Comparison of ENCODE assay signal across 22 cellular contexts in genomic region chr16:306911-307370, GRCh38. TPM values are rescaled to one million over a fixed set of nuclear protein-coding genes. Genes with fewer than 3 reads are reported as not detected.
DNase-seq lines count a peak whose midpoint lies in the region; ATAC-seq, FAIRE-seq and TF ChIP-seq lines count a peak whose summit lies in the region.
"Had no signal": no experiment of that assay in that cellular context is flagged by ENCODE, and none has a peak within 500 bp of the region (broad histone marks: within the 10 kb centered on the region; RNA-seq: fewer than 3 reads in every experiment).

No MANE protein-coding gene starts in this region.

- H3K4me1 Mint-ChIP-seq in immature natural killer cell: peaks cover 61 to 64% of the 10 kb centered on the region in 2 donors
- H3K4me1 Mint-ChIP-seq: activated T-helper 17 cell treated with anti-CD3 and anti-CD28 coated beads, Interleukin-2, amount 50 U/mL, for 72 hours had no signal

- H3K27ac ChIP-seq in HepG2 (ENCODE audit: extremely low read length, insufficient read depth, low read length) (no peak overlapping the region), right lobe of liver (no peak overlapping the region), gastroesophageal sphincter (no peak overlapping the region)
- H3K27ac ChIP-seq: left lung, neutrophil, thoracic aorta had no signal

- H3K4me1 ChIP-seq in HepG2 (ENCODE audit: insufficient read depth, low read length) (no peaks in the 10 kb centered on the region), right lobe of liver (no peaks in the 10 kb centered on the region), gastroesophageal sphincter (no peaks in the 10 kb centered on the region)
- H3K4me1 ChIP-seq: HAP-1, left lung, Peyer's patch had no signal

- CTCF ChIA-PET in HepG2 (lab: Yijun Ruan, JAX; ENCODE audit: low intra/inter-chr PET ratio, low total read pairs): no interaction called here

- TF ChIP-seq EP300 in HepG2 (IDR thresholded peaks at IDR 0.05; ENCODE audit: low read depth in 2 of 2, low read length in 2 of 2) (no peak), HepG2 (CRISPR knock-in tag; IDR thresholded peaks at IDR 0.05; ENCODE audit: borderline replicate concordance) (no peak), gastroesophageal sphincter (IDR thresholded peaks at IDR 0.05) (no peak)

- TF ChIP-seq POLR2A in HepG2 (IDR thresholded peaks at IDR 0.05; ENCODE audit: insufficient read depth in 1 of 2, low read depth in 2 of 2, low read length in 2 of 2): no peak
- TF ChIP-seq POLR2A in right lobe of liver (IDR thresholded peaks at IDR 0.05): no peak
- no peak for TF ChIP-seq POLR2A in gastroesophageal sphincter (IDR thresholded peaks at IDR 0.05)

- FAIRE-seq in HepG2 (lab: Jason Lieb, UNC) (no peak), D721Med (lab: Jason Lieb, UNC) (no peak)

- peaks cover 9 to 13% (median 12%) of the 10 kb centered on the region in 3 donors for H3K36me3 Mint-ChIP-seq in immature natural killer cell

- H3K9me3 Mint-ChIP-seq in immature natural killer cell: no peaks in the 10 kb centered on the region
- H3K9me3 Mint-ChIP-seq: activated T-helper 17 cell treated with anti-CD3 and anti-CD28 coated beads, Interleukin-2, amount 50 U/mL, for 72 hours; CD4-positive, alpha-beta memory T cell had no signal

- no peak for TF ChIP-seq RAD21 in HepG2 (CRISPR knock-in tag; IDR thresholded peaks at IDR 0.05)

- H3K36me3 ChIP-seq in HepG2 (replicated peaks in 1 of 2; ENCODE audit: control insufficient read depth in 1 of 2, insufficient read depth in 2 of 2, low read length in 2 of 2) (peaks cover 15 to 66% of the 10 kb centered on the region in 2 experiments), right lobe of liver (peaks cover 0 to 8% (median 0%) of the 10 kb centered on the region in 4 donors), gastroesophageal sphincter (peaks cover 0 to 85% of the 10 kb centered on the region in 2 donors)

- peaks cover 7% of the 10 kb centered on the region; the same call in 1 of the 2 replicates for H4K20me1 ChIP-seq in HepG2 (ENCODE audit: insufficient read depth, low read length)

- WGBS in HepG2 (ENCODE audit: low lambda C conversion rate): over 99% methylated on average over 13 of the region's 17 CpGs
- 90% methylated on average over 9 of the region's 17 CpGs for WGBS in right lobe of liver (ENCODE audit: insufficient coverage, low coverage, low lambda C conversion rate, missing lambda C conversion rate)
- 82 to 90% methylated on average over 3 to 6 of the region's 17 CpGs for WGBS in gastroesophageal sphincter (ENCODE audit: low coverage in 1 of 2), 2 donors

- no peak for TF ChIP-seq CTCF in HepG2 (CRISPR knock-in tag; IDR thresholded peaks at IDR 0.05)
- TF ChIP-seq CTCF in right lobe of liver (IDR thresholded peaks at IDR 0.05): no peak
- no peak for TF ChIP-seq CTCF in D721Med (IDR thresholded peaks at IDR 0.05; ENCODE audit: insufficient read depth, missing control alignments)
- no peak for TF ChIP-seq CTCF in gastroesophageal sphincter (IDR thresholded peaks at IDR 0.05)

- H3K9ac ChIP-seq in HepG2 (ENCODE audit: insufficient read depth, low read depth, low read length): no peak overlapping the region

- H3K79me2 ChIP-seq in HepG2 (ENCODE audit: insufficient read depth, low read length): peaks cover 2% of the 10 kb centered on the region

- DNase-seq in HepG2 (ENCODE audit: low spot score): no peak
- DNase-seq in right lobe of liver: no peak
- DNase-seq in RPMI8226: peak; percentile 96
- no peak for DNase-seq in immature natural killer cell
- DNase-seq in D721Med (ENCODE audit: insufficient read length, low spot score): no peak
- no peak for DNase-seq in Kasumi-1 (lab: John Stamatoyannopoulos, UW)
- DNase-seq in KBM-7: no peak
- DNase-seq: activated CD4-positive, alpha-beta T cell treated with anti-CD3 and anti-CD28 coated beads for 1 hour; activated CD8-positive, alpha-beta memory T cell treated with anti-CD3 and anti-CD28 coated beads, Interleukin-2, amount 10 ng/mL, durations not matched to agents 7 days and 5 days; CD4-positive, alpha-beta memory T cell; esophagus squamous epithelium; IMR-90; mucosa of descending colon; stimulated activated CD8-positive, alpha-beta memory T cell treated with anti-CD3 and anti-CD28 coated beads, Interleukin-4, amount 100 ng/mL, for 48 hours had no signal

- H2AFZ ChIP-seq in HepG2 (ENCODE audit: low read length): no peak overlapping the region

- no TSS peak for BruUV-seq in HepG2 (replicated peaks; lab: Mats Ljungman, UMichigan)

- no peak overlapping the region for H3K4me2 ChIP-seq in HepG2 (ENCODE audit: low read depth, low read length)

- H3K27me3 Mint-ChIP-seq in immature natural killer cell (ENCODE audit: low read depth in 3 of 3): peaks cover 18 to 32% (median 23%) of the 10 kb centered on the region in 3 donors
- H3K27me3 Mint-ChIP-seq: activated CD8-positive, alpha-beta memory T cell treated with anti-CD3 and anti-CD28 coated beads, Interleukin-2, amount 10 ng/mL, durations not matched to agents 7 days and 5 days; activated T-helper 17 cell treated with anti-CD3 and anti-CD28 coated beads, Interleukin-2, amount 50 U/mL, for 72 hours; CD4-positive, alpha-beta memory T cell had no signal

- H3K4me3 ChIP-seq in HepG2 (replicated peaks in 1 of 3; ENCODE audit: insufficient read depth in 1 of 3, low read depth in 2 of 3, low read length in 3 of 3) (no peak overlapping the region), right lobe of liver (no peak overlapping the region), gastroesophageal sphincter (no peak overlapping the region)
- H3K4me3 ChIP-seq: esophagus squamous epithelium, HAP-1, left lung, mucosa of descending colon, Peyer's patch, thoracic aorta had no signal

- H3K27me3 ChIP-seq in HepG2 (ENCODE audit: control insufficient read depth in 1 of 2, insufficient read depth in 2 of 2, low read length in 2 of 2) (no peaks in the 10 kb centered on the region), right lobe of liver (no peaks in the 10 kb centered on the region), gastroesophageal sphincter (no peaks in the 10 kb centered on the region)
- H3K27me3 ChIP-seq: esophagus squamous epithelium, left lung, neutrophil, Peyer's patch had no signal

- H3K27ac Mint-ChIP-seq in immature natural killer cell: peak overlapping the region; percentile 88 to 99 (median 96)
- H3K27ac Mint-ChIP-seq: activated CD8-positive, alpha-beta memory T cell treated with anti-CD3 and anti-CD28 coated beads, Interleukin-2, amount 10 ng/mL, durations not matched to agents 7 days and 5 days; activated T-helper 17 cell treated with anti-CD3 and anti-CD28 coated beads, Interleukin-2, amount 50 U/mL, for 72 hours had no signal

- H3K4me3 Mint-ChIP-seq in immature natural killer cell: peak overlapping the region; percentile 65 to 80 (median 71)
- H3K4me3 Mint-ChIP-seq: activated CD8-positive, alpha-beta memory T cell treated with anti-CD3 and anti-CD28 coated beads, Interleukin-2, amount 10 ng/mL, durations not matched to agents 7 days and 5 days; activated T-helper 17 cell treated with anti-CD3 and anti-CD28 coated beads, Interleukin-2, amount 50 U/mL, for 72 hours; CD4-positive, alpha-beta memory T cell had no signal

- POLR2A ChIA-PET in HepG2 (lab: Yijun Ruan, JAX): no interaction called here

- in situ Hi-C loops in HepG2 (cut with HindIII; ENCODE audit: extremely low pct_ligation_motif_present, low pct_unique_long_range_greater_than_20kb): no loop called here
- in situ Hi-C loops in KBM-7 (cut with MboI; ENCODE audit: low pct_unique_long_range_greater_than_20kb, low sequenced_read_pairs): no loop called here

- ATAC-seq in HepG2: no peak
- no peak for ATAC-seq in right lobe of liver
- no peak for ATAC-seq in gastroesophageal sphincter
- ATAC-seq: activated CD8-positive, alpha-beta memory T cell treated with anti-CD3 and anti-CD28 coated beads, Interleukin-2, amount 10 ng/mL, durations not matched to agents 7 days and 5 days; activated T-helper 17 cell treated with anti-CD3 and anti-CD28 coated beads, Interleukin-2, amount 50 U/mL, for 72 hours; left lung; mucosa of descending colon had no signal

- intact Hi-C loops in HepG2 (cut with micrococcal nuclease; ENCODE audit: unreplicated experiment) (no loop called here), right lobe of liver (cut with DNase I) (no loop called here)

- no peaks in the 10 kb centered on the region for H3K9me3 ChIP-seq in HepG2 (ENCODE audit: low read length)
- H3K9me3 ChIP-seq in right lobe of liver: no peaks in the 10 kb centered on the region
- H3K9me3 ChIP-seq in gastroesophageal sphincter: no peaks in the 10 kb centered on the region
- H3K9me3 ChIP-seq: esophagus squamous epithelium, HAP-1, left lung, mucosa of descending colon, neutrophil, Peyer's patch, thoracic aorta had no signal

RNA-seq across cellular contexts. Expression of gene PDIA2, which starts 24.0 kb away (rescaled TPM):
- total RNA-seq in HepG2 (2016; rRNA removed; fragmentation: Illumina TruSeq; extraction: Trizol): 0.35 and 0.60 TPM in 2 replicates
- total RNA-seq in HepG2 (2016; cell fraction: cytosol; rRNA removed; fragmentation: Illumina TruSeq; extraction: Trizol; ENCODE audit: low read depth): not detected in 2 replicates
- 0.50 TPM in 1 of 2 replicates, not detected in the other for total RNA-seq in HepG2 (2016; cell fraction: insoluble cytoplasmic fraction; rRNA removed; fragmentation: Illumina TruSeq; extraction: Trizol)
- not detected in 2 replicates for total RNA-seq in HepG2 (2016; cell fraction: membrane; rRNA removed; fragmentation: Illumina TruSeq; extraction: Trizol)
- total RNA-seq in HepG2 (2016; cell fraction: nucleus; rRNA removed; fragmentation: Illumina TruSeq; extraction: Trizol): 0.81 and 1.0 TPM in 2 replicates
- polyA plus RNA-seq in HepG2 (2011; rRNA removed): 1.9 and 2.9 TPM in 2 replicates
- 1.2 and 1.4 TPM in 2 replicates for polyA plus RNA-seq in HepG2 (2011; cell fraction: cytosol; rRNA removed)
- polyA plus RNA-seq in HepG2 (2011; cell fraction: nucleus; rRNA removed): 10.2 and 14.0 TPM in 2 replicates
- 0.63 and 1.1 TPM in 2 replicates for polyA plus RNA-seq in HepG2 (2012)
- polyA plus RNA-seq in HepG2 (2016; cell fraction: cytosol; fragmentation: Illumina TruSeq; extraction: Trizol; ENCODE audit: low read depth): not detected in 2 replicates
- polyA plus RNA-seq in HepG2 (2016; cell fraction: insoluble cytoplasmic fraction; fragmentation: Illumina TruSeq; extraction: Trizol; ENCODE audit: low read depth): not detected in 2 replicates
- polyA plus RNA-seq in HepG2 (2016; cell fraction: membrane; fragmentation: Illumina TruSeq; extraction: Trizol; ENCODE audit: low read depth): not detected in 2 replicates
- polyA plus RNA-seq in HepG2 (2016; cell fraction: nucleus; fragmentation: Illumina TruSeq; extraction: Trizol; ENCODE audit: insufficient read depth, low read depth): 1.8 and 2.1 TPM in 2 replicates
- 1.3 TPM in 1 of 2 replicates, not detected in the other for polyA minus RNA-seq in HepG2 (2011; rRNA and poly(A)+ RNA removed; ENCODE audit: low replicate concordance)
- polyA minus RNA-seq in HepG2 (2011; cell fraction: cytosol; rRNA and poly(A)+ RNA removed): not detected in 2 replicates
- 0.99 TPM in 1 of 2 replicates, not detected in the other for polyA minus RNA-seq in HepG2 (2011; cell fraction: nucleus; rRNA and poly(A)+ RNA removed)
- total RNA-seq in right lobe of liver: not detected
- not detected for polyA plus RNA-seq in immature natural killer cell
- total RNA-seq in gastroesophageal sphincter: under 1 TPM in 2 of 4 donors, not detected in 2; 0.81 to 0.93 TPM
- total RNA-seq: activated CD8-positive, alpha-beta memory T cell treated with anti-CD3 and anti-CD28 coated beads, Interleukin-2, amount 10 ng/mL, durations not matched to agents 7 days and 5 days; activated T-helper 17 cell treated with anti-CD3 and anti-CD28 coated beads, Interleukin-2, amount 50 U/mL, for 72 hours; CD4-positive, alpha-beta memory T cell; esophagus squamous epithelium; IMR-90; renal cortical epithelial cell had no signal
- polyA plus RNA-seq: CD4-positive, alpha-beta memory T cell had no signal

RNA-seq across cellular contexts. Expression of gene ARHGDIG, which starts 26.6 kb away (rescaled TPM):
- total RNA-seq in HepG2 (2016; rRNA removed; fragmentation: Illumina TruSeq; extraction: Trizol): 0.24 TPM in 1 of 2 replicates, not detected in the other
- 0.26 and 0.61 TPM in 2 replicates for total RNA-seq in HepG2 (2016; cell fraction: cytosol; rRNA removed; fragmentation: Illumina TruSeq; extraction: Trizol; ENCODE audit: low read depth)
- total RNA-seq in HepG2 (2016; cell fraction: insoluble cytoplasmic fraction; rRNA removed; fragmentation: Illumina TruSeq; extraction: Trizol): 0.11 TPM in 1 of 2 replicates, not detected in the other
- 0.21 and 0.31 TPM in 2 replicates for total RNA-seq in HepG2 (2016; cell fraction: membrane; rRNA removed; fragmentation: Illumina TruSeq; extraction: Trizol)
- not detected in 2 replicates for total RNA-seq in HepG2 (2016; cell fraction: nucleus; rRNA removed; fragmentation: Illumina TruSeq; extraction: Trizol)
- 0.48 and 0.63 TPM in 2 replicates for polyA plus RNA-seq in HepG2 (2011; rRNA removed)
- polyA plus RNA-seq in HepG2 (2011; cell fraction: cytosol; rRNA removed): 0.33 and 0.58 TPM in 2 replicates
- polyA plus RNA-seq in HepG2 (2011; cell fraction: nucleus; rRNA removed): 3.2 and 3.7 TPM in 2 replicates
- 0.17 and 0.36 TPM in 2 replicates for polyA plus RNA-seq in HepG2 (2012)
- 0.16 TPM in 1 of 2 replicates, not detected in the other for polyA plus RNA-seq in HepG2 (2016; cell fraction: cytosol; fragmentation: Illumina TruSeq; extraction: Trizol; ENCODE audit: low read depth)
- not detected in 2 replicates for polyA plus RNA-seq in HepG2 (2016; cell fraction: insoluble cytoplasmic fraction; fragmentation: Illumina TruSeq; extraction: Trizol; ENCODE audit: low read depth)
- not detected in 2 replicates for polyA plus RNA-seq in HepG2 (2016; cell fraction: membrane; fragmentation: Illumina TruSeq; extraction: Trizol; ENCODE audit: low read depth)
- not detected in 2 replicates for polyA plus RNA-seq in HepG2 (2016; cell fraction: nucleus; fragmentation: Illumina TruSeq; extraction: Trizol; ENCODE audit: insufficient read depth, low read depth)
- polyA minus RNA-seq in HepG2 (2011; rRNA and poly(A)+ RNA removed; ENCODE audit: low replicate concordance): not detected in 2 replicates
- not detected in 2 replicates for polyA minus RNA-seq in HepG2 (2011; cell fraction: cytosol; rRNA and poly(A)+ RNA removed)
- 0.50 TPM in 1 of 2 replicates, not detected in the other for polyA minus RNA-seq in HepG2 (2011; cell fraction: nucleus; rRNA and poly(A)+ RNA removed)
- not detected for total RNA-seq in right lobe of liver
- not detected for polyA plus RNA-seq in immature natural killer cell
- 1 to 10 TPM; 1.2 to 2.7 (median 1.8) TPM for total RNA-seq in gastroesophageal sphincter
- total RNA-seq: activated CD8-positive, alpha-beta memory T cell treated with anti-CD3 and anti-CD28 coated beads, Interleukin-2, amount 10 ng/mL, durations not matched to agents 7 days and 5 days; activated T-helper 17 cell treated with anti-CD3 and anti-CD28 coated beads, Interleukin-2, amount 50 U/mL, for 72 hours; esophagus squamous epithelium; renal cortical epithelial cell; thoracic aorta had no signal
- polyA plus RNA-seq: CD4-positive, alpha-beta memory T cell had no signal

RNA-seq across cellular contexts. Expression of gene RGS11, which starts 31.2 kb away (rescaled TPM):
- not detected in 2 replicates for total RNA-seq in HepG2 (2016; rRNA removed; fragmentation: Illumina TruSeq; extraction: Trizol)
- total RNA-seq in HepG2 (2016; cell fraction: cytosol; rRNA removed; fragmentation: Illumina TruSeq; extraction: Trizol; ENCODE audit: low read depth): not detected in 2 replicates
- total RNA-seq in HepG2 (2016; cell fraction: insoluble cytoplasmic fraction; rRNA removed; fragmentation: Illumina TruSeq; extraction: Trizol): not detected in 2 replicates
- not detected in 2 replicates for total RNA-seq in HepG2 (2016; cell fraction: membrane; rRNA removed; fragmentation: Illumina TruSeq; extraction: Trizol)
- total RNA-seq in HepG2 (2016; cell fraction: nucleus; rRNA removed; fragmentation: Illumina TruSeq; extraction: Trizol): not detected in 2 replicates
- 0.11 and 0.24 TPM in 2 replicates for polyA plus RNA-seq in HepG2 (2011; rRNA removed)
- 0.03 TPM in 2 replicates for polyA plus RNA-seq in HepG2 (2011; cell fraction: cytosol; rRNA removed)
- 3.2 and 3.4 TPM in 2 replicates for polyA plus RNA-seq in HepG2 (2011; cell fraction: nucleus; rRNA removed)
- polyA plus RNA-seq in HepG2 (2012): 0.09 TPM in 2 replicates
- not detected in 2 replicates for polyA plus RNA-seq in HepG2 (2016; cell fraction: cytosol; fragmentation: Illumina TruSeq; extraction: Trizol; ENCODE audit: low read depth)
- polyA plus RNA-seq in HepG2 (2016; cell fraction: insoluble cytoplasmic fraction; fragmentation: Illumina TruSeq; extraction: Trizol; ENCODE audit: low read depth): not detected in 2 replicates
- not detected in 2 replicates for polyA plus RNA-seq in HepG2 (2016; cell fraction: membrane; fragmentation: Illumina TruSeq; extraction: Trizol; ENCODE audit: low read depth)
- not detected in 2 replicates for polyA plus RNA-seq in HepG2 (2016; cell fraction: nucleus; fragmentation: Illumina TruSeq; extraction: Trizol; ENCODE audit: insufficient read depth, low read depth)
- not detected in 2 replicates for polyA minus RNA-seq in HepG2 (2011; rRNA and poly(A)+ RNA removed; ENCODE audit: low replicate concordance)
- polyA minus RNA-seq in HepG2 (2011; cell fraction: cytosol; rRNA and poly(A)+ RNA removed): not detected in 2 replicates
- 0.25 and 0.26 TPM in 2 replicates for polyA minus RNA-seq in HepG2 (2011; cell fraction: nucleus; rRNA and poly(A)+ RNA removed)
- 1 to 10 TPM in 1 of 6 experiments, under 1 TPM in 5; 0.37 to 1.3 (median 0.80) TPM for total RNA-seq in right lobe of liver
- polyA plus RNA-seq in immature natural killer cell: not detected
- total RNA-seq in gastroesophageal sphincter: 10 to 100 TPM in 2 of 4 donors, 1 to 10 TPM in 2; 3.0 to 11.5 (median 10.1) TPM
- total RNA-seq: activated CD8-positive, alpha-beta memory T cell treated with anti-CD3 and anti-CD28 coated beads, Interleukin-2, amount 10 ng/mL, durations not matched to agents 7 days and 5 days had no signal
- polyA plus RNA-seq: CD4-positive, alpha-beta memory T cell had no signal

RNA-seq across cellular contexts. Expression of gene AXIN1, which starts 45.6 kb away (rescaled TPM):
- total RNA-seq in HepG2 (2016; rRNA removed; fragmentation: Illumina TruSeq; extraction: Trizol): 18.8 and 24.0 TPM in 2 replicates
- total RNA-seq in HepG2 (2016; cell fraction: cytosol; rRNA removed; fragmentation: Illumina TruSeq; extraction: Trizol; ENCODE audit: low read depth): 17.0 and 18.3 TPM in 2 replicates
- total RNA-seq in HepG2 (2016; cell fraction: insoluble cytoplasmic fraction; rRNA removed; fragmentation: Illumina TruSeq; extraction: Trizol): 14.2 and 23.9 TPM in 2 replicates
- 32.6 and 32.8 TPM in 2 replicates for total RNA-seq in HepG2 (2016; cell fraction: membrane; rRNA removed; fragmentation: Illumina TruSeq; extraction: Trizol)
- 14.9 and 17.5 TPM in 2 replicates for total RNA-seq in HepG2 (2016; cell fraction: nucleus; rRNA removed; fragmentation: Illumina TruSeq; extraction: Trizol)
- polyA plus RNA-seq in HepG2 (2011; rRNA removed): 26.0 and 28.5 TPM in 2 replicates
- 37.0 and 44.7 TPM in 2 replicates for polyA plus RNA-seq in HepG2 (2011; cell fraction: cytosol; rRNA removed)
- 55.4 and 62.8 TPM in 2 replicates for polyA plus RNA-seq in HepG2 (2011; cell fraction: nucleus; rRNA removed)
- 28.4 and 30.4 TPM in 2 replicates for polyA plus RNA-seq in HepG2 (2012)
- polyA plus RNA-seq in HepG2 (2016; cell fraction: cytosol; fragmentation: Illumina TruSeq; extraction: Trizol; ENCODE audit: low read depth): 8.5 and 8.8 TPM in 2 replicates
- polyA plus RNA-seq in HepG2 (2016; cell fraction: insoluble cytoplasmic fraction; fragmentation: Illumina TruSeq; extraction: Trizol; ENCODE audit: low read depth): 19.0 and 24.8 TPM in 2 replicates
- 22.0 and 23.4 TPM in 2 replicates for polyA plus RNA-seq in HepG2 (2016; cell fraction: membrane; fragmentation: Illumina TruSeq; extraction: Trizol; ENCODE audit: low read depth)
- 30.6 and 31.6 TPM in 2 replicates for polyA plus RNA-seq in HepG2 (2016; cell fraction: nucleus; fragmentation: Illumina TruSeq; extraction: Trizol; ENCODE audit: insufficient read depth, low read depth)
- 10.4 and 24.0 TPM in 2 replicates for polyA minus RNA-seq in HepG2 (2011; rRNA and poly(A)+ RNA removed; ENCODE audit: low replicate concordance)
- 21.4 and 23.6 TPM in 2 replicates for polyA minus RNA-seq in HepG2 (2011; cell fraction: cytosol; rRNA and poly(A)+ RNA removed)
- 14.3 and 15.7 TPM in 2 replicates for polyA minus RNA-seq in HepG2 (2011; cell fraction: nucleus; rRNA and poly(A)+ RNA removed)
- total RNA-seq in right lobe of liver: 10 to 100 TPM in 3 of 6 experiments, 1 to 10 TPM in 3; 5.5 to 17.4 (median 9.4) TPM
- 10 to 100 TPM in 1 of 3 donors, 1 to 10 TPM in 2; 1.9 to 12.5 (median 5.2) TPM for polyA plus RNA-seq in immature natural killer cell
- total RNA-seq in gastroesophageal sphincter: 10 to 100 TPM; 26.0 to 58.8 (median 32.9) TPM
